Comparison of ENCODE assay signal across 8 cellular contexts in the genomic region with DNA sequence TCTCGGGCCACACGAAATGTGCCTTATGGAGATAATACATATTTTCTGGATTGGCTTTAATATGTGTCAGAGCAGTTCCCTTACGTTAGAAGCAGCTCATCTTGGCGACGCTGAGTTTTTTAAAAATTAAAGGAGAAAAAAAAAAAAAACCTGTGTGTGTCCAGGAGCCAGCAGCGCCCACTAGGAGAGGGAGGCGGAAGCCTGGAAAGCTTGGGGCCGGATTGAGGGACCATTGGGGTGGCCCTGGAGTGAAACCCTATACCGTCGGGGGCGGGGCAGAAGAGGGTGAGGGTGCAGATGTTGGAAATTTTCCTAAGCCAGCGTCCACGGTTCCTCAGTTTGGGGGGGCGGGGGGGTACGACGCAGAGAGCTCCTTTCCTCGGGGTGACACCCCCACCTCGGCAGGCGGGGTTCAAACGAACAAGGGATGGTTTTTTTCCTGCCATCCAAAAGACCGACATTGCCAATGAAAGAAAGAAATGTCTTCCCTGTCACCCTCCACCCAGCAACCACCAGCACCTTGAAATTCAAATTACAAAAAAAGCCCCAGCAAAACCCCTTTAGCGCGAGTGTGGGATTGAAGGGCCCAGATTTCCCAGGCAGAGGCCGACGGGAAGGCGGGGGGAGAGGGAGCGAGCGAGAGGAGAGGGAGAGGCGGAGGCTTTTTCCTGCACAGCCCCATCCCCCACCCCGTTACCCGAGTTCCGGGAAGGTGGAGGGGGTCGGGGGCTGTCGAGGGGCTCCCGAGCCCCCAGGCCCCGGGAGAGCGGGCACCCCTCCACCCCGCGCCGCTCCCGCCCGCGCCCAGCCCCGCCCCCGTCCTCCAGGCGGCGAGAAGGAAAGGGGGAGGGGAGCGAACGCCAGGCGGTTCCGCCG. TPM values are rescaled to one million over a fixed set of nuclear protein-coding genes. Genes with fewer than 3 reads are reported as not detected.
DNase-seq lines count a peak whose midpoint lies in the region; ATAC-seq and TF ChIP-seq lines count a peak whose summit lies in the region.

No MANE protein-coding gene starts in this region.

- H3K4me3 ChIP-seq in HUES6 (ENCODE audit: low read depth, low read length) = peak overlapping the region; percentile 100
- H3K4me3 ChIP-seq in SJSA1 = peak overlapping the region; percentile 78
- peak overlapping the region; percentile 65 for H3K4me3 ChIP-seq in lower leg skin (ENCODE audit: low read depth, poor library complexity, severe bottlenecking)

- H3K4me1 ChIP-seq in HUES6 (ENCODE audit: control insufficient read depth, insufficient read depth, low read length) (no peaks in the 10 kb centered on the region; the same call in 1 of the 2 replicates), SJSA1 (replicated peaks) (no peaks in the 10 kb centered on the region; the same call in 1 of the 2 replicates)

- WGBS in lower leg skin, 2 donors = 1 to 36% methylated on average over 26 to 35 of the region's 52 CpGs

- TF ChIP-seq POLR2A in lower leg skin (IDR thresholded peaks at IDR 0.05) = no peak

- peaks cover 5% of the 10 kb centered on the region; the same call in 1 of the 2 replicates for H3K27me3 ChIP-seq in HUES6 (ENCODE audit: control insufficient read depth, insufficient read depth, low read length)
- no peaks in the 10 kb centered on the region for H3K27me3 ChIP-seq in SJSA1 (replicated peaks)

- intact Hi-C loops in lower leg skin (cut with DNase I; ENCODE audit: low total_unique reads) = no loop called here

- DNase-seq in D341Med (ENCODE audit: low spot score) (peak; percentile 75), SJSA1 (ENCODE audit: low read depth in 1 of 2, low spot score in 2 of 2) (peak; percentile 36 to 62), ecto neural progenitor cell (ENCODE audit: low spot score) (peak; percentile 63), lower leg skin (ENCODE audit: low spot score in 2 of 2) (peak in 1 of 2 donors; percentile 19), stromal cell of bone marrow (ENCODE audit: low read depth) (peak; percentile 33), SIG-M5 (lab: John Stamatoyannopoulos, UW) (no peak)

- peak overlapping the region; percentile 96 for H3K9ac ChIP-seq in HUES6 (ENCODE audit: low read length)

- TF ChIP-seq CTCF in lower leg skin (IDR thresholded peaks at IDR 0.05) = no peak

- H3K36me3 ChIP-seq in HUES6 (ENCODE audit: control insufficient read depth, insufficient read depth, low read length) (no peaks in the 10 kb centered on the region), SJSA1 (peaks cover 3% of the 10 kb centered on the region; the same call in 1 of the 2 replicates)

- ATAC-seq in HG02981 (IDR thresholded peaks at IDR 0.05; ENCODE audit: unreplicated experiment) = no peak

- no peaks in the 10 kb centered on the region for H3K9me3 ChIP-seq in HUES6 (ENCODE audit: control insufficient read depth, insufficient read depth, low read depth, low read length)
- no peaks in the 10 kb centered on the region for H3K9me3 ChIP-seq in SJSA1 (replicated peaks)

- H3K27ac ChIP-seq in HUES6 (ENCODE audit: low read depth, low read length) (peak overlapping the region; percentile 97), SJSA1 (no peak overlapping the region)

RNA-seq across cellular contexts. Expression of a gene that starts 0.9 kb away (rescaled TPM):
- total RNA-seq in SJSA1 (2014; rRNA removed; shearing (Covaris generic)) = 58.4 and 60.1 TPM in 2 replicates
- 10 to 100 TPM in 2 of 4 donors, 1 to 10 TPM in 2; 8.0 to 13.9 (median 11.2) TPM for total RNA-seq in lower leg skin

RNA-seq across cellular contexts. Expression of a gene that starts 17.6 kb away (rescaled TPM):
- total RNA-seq in SJSA1 (2014; rRNA removed; shearing (Covaris generic)) = 16.8 and 18.1 TPM in 2 replicates
- 10 to 100 TPM; 13.2 to 18.0 (median 15.9) TPM for total RNA-seq in lower leg skin
